In the genomic region with DNA sequence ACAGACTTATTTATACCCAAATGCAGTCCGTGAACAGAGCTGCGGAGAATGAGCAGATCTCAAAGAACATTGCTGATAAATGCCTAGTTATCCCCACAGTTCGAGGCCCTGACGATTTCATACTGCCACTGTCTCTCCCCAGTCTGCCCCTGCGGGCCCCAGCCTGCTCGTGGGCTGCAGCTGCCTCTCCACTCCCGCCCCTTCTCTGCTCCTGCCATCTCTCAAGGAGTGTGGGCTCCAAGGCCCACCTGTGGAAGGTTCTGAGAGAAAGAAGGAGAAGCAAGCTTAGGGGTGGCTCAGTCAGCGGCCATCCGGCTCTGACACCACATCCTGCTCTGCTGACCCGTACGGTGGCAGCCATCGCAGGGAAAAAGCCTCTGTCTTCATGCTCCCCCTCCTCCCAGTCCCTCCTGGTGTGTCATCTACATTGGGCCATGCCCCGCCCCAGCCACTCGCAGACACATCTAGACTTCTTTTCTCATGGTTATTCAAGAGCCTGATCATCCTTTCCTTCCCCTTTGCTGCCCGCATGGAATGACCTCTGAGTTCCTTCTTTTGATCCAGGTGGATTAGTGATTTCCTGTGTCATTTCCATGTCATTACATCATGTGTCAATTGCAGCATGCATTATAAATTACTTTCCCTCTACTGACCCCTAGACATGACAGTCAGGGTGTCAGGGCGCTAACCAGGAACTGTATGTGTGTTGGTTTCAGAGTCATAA, we compare ENCODE assay signal across 21 cellular contexts. TPM values are rescaled to one million over a fixed set of nuclear protein-coding genes. Genes with fewer than 3 reads are reported as not detected.
DNase-seq lines count a peak whose midpoint lies in the region; TF ChIP-seq lines count a peak whose summit lies in the region.
"Had no signal": no experiment of that assay in that cellular context is flagged by ENCODE, and none has a peak within 500 bp of the region (broad histone marks: within the 10 kb centered on the region; RNA-seq: fewer than 3 reads in every experiment).

No MANE protein-coding gene starts in this region.

- peaks cover 57% of the 10 kb centered on the region for H3K36me3 ChIP-seq in osteoblast (ENCODE audit: insufficient read depth, low read length)
- H3K36me3 ChIP-seq in transverse colon = peaks cover 0 to 30% (median 15%) of the 10 kb centered on the region in 4 donors
- H3K36me3 ChIP-seq: uterus had no signal

- H3K27ac ChIP-seq in osteoblast (ENCODE audit: low read depth, low read length) = no peak overlapping the region
- no peak overlapping the region for H3K27ac ChIP-seq in transverse colon
- H3K27ac ChIP-seq: body of pancreas, uterus had no signal

- peaks cover 4% of the 10 kb centered on the region for H3K4me1 Mint-ChIP-seq in activated CD4-positive, alpha-beta memory T cell treated with anti-CD3 and anti-CD28 coated beads, Interleukin-2, amount 10 ng/mL, durations not matched to agents 7 days and 5 days
- H3K4me1 Mint-ChIP-seq in activated CD4-positive, alpha-beta memory T cell treated with anti-CD3 and anti-CD28 coated beads for 36 hours (ENCODE audit: low read depth) = no peaks in the 10 kb centered on the region

- peak overlapping the region; percentile 18 for H3K27ac Mint-ChIP-seq in activated CD4-positive, alpha-beta memory T cell treated with anti-CD3 and anti-CD28 coated beads, Interleukin-2, amount 10 ng/mL, durations not matched to agents 7 days and 5 days
- no peak overlapping the region for H3K27ac Mint-ChIP-seq in activated CD4-positive, alpha-beta memory T cell treated with anti-CD3 and anti-CD28 coated beads for 36 hours
- H3K27ac Mint-ChIP-seq: CD4-positive, alpha-beta T cell had no signal

- no peaks in the 10 kb centered on the region for H3K79me2 ChIP-seq in osteoblast (ENCODE audit: insufficient read depth, low read length)

- no peak for DNase-seq in activated CD4-positive, alpha-beta memory T cell treated with anti-CD3 and anti-CD28 coated beads, Interleukin-2, amount 10 ng/mL, durations not matched to agents 7 days and 5 days
- no peak for DNase-seq in activated CD4-positive, alpha-beta memory T cell treated with anti-CD3 and anti-CD28 coated beads for 36 hours
- DNase-seq in OCI-M1 (lab: John Stamatoyannopoulos, UW) (peak; percentile 9), fibroblast of villous mesenchyme (ENCODE audit: low read depth) (peak; percentile 35), osteoblast (ENCODE audit: insufficient read length, low spot score, missing footprints) (peak; percentile 61), transverse colon (no peak), GM03348 (ENCODE audit: low spot score) (no peak)
- DNase-seq in effector CD8-positive, alpha-beta T cell (lab: John Stamatoyannopoulos, UW) = no peak
- DNase-seq: 8988T; activated CD4-positive, alpha-beta T cell treated with anti-CD3 and anti-CD28 coated beads, Interleukin-2, amount 50 U/mL, for 48 hours; activated effector memory CD4-positive, alpha-beta T cell treated with anti-CD3 and anti-CD28 coated beads, Interleukin-2, amount 50 U/mL, for 16 hours; body of pancreas; CD4-positive, alpha-beta T cell; foreskin melanocyte; kidney; naive B cell; NCI-H1694 treated with DMSO at 0.1 percent for 48 hours; NCI-H526 treated with DMSO at 0.1 percent for 48 hours; stimulated activated CD4-positive, alpha-beta T cell treated with anti-CD3 and anti-CD28 coated beads, Interleukin-4, amount 100 ng/mL, for 24 hours; T-helper 9 cell; uterus had no signal

- H3K9me3 Mint-ChIP-seq in activated CD4-positive, alpha-beta memory T cell treated with anti-CD3 and anti-CD28 coated beads, Interleukin-2, amount 10 ng/mL, durations not matched to agents 7 days and 5 days = no peaks in the 10 kb centered on the region
- no peaks in the 10 kb centered on the region for H3K9me3 Mint-ChIP-seq in activated CD4-positive, alpha-beta memory T cell treated with anti-CD3 and anti-CD28 coated beads for 36 hours
- H3K9me3 Mint-ChIP-seq: CD4-positive, alpha-beta T cell; naive B cell had no signal

- H3K27me3 ChIP-seq in osteoblast (ENCODE audit: insufficient read depth, low read length) (no peaks in the 10 kb centered on the region), transverse colon (no peaks in the 10 kb centered on the region)
- H3K27me3 ChIP-seq: body of pancreas, uterus had no signal

- no peak overlapping the region for H3K4me2 ChIP-seq in osteoblast (ENCODE audit: insufficient read depth, low read length)

- TF ChIP-seq EP300 in transverse colon (IDR thresholded peaks at IDR 0.05; ENCODE audit: low read depth) = no peak

- TF ChIP-seq CTCF in fibroblast of villous mesenchyme (IDR thresholded peaks at IDR 0.05; ENCODE audit: insufficient read depth, low read depth, low read length) (no peak), osteoblast (IDR thresholded peaks at IDR 0.05; ENCODE audit: extremely low read depth, low read depth, low read length) (no peak), transverse colon (IDR thresholded peaks at IDR 0.05) (no peak)

- no peaks in the 10 kb centered on the region for H3K9me3 ChIP-seq in osteoblast (ENCODE audit: low read depth, low read length)
- no peaks in the 10 kb centered on the region for H3K9me3 ChIP-seq in transverse colon
- H3K9me3 ChIP-seq: body of pancreas, uterus had no signal

- no peak overlapping the region for H3K4me3 Mint-ChIP-seq in activated CD4-positive, alpha-beta memory T cell treated with anti-CD3 and anti-CD28 coated beads, Interleukin-2, amount 10 ng/mL, durations not matched to agents 7 days and 5 days
- H3K4me3 Mint-ChIP-seq in activated CD4-positive, alpha-beta memory T cell treated with anti-CD3 and anti-CD28 coated beads for 36 hours = no peak overlapping the region
- H3K4me3 Mint-ChIP-seq: CD4-positive, alpha-beta T cell had no signal

- H3K27me3 Mint-ChIP-seq in activated CD4-positive, alpha-beta memory T cell treated with anti-CD3 and anti-CD28 coated beads, Interleukin-2, amount 10 ng/mL, durations not matched to agents 7 days and 5 days = no peaks in the 10 kb centered on the region
- no peaks in the 10 kb centered on the region for H3K27me3 Mint-ChIP-seq in activated CD4-positive, alpha-beta memory T cell treated with anti-CD3 and anti-CD28 coated beads for 36 hours
- H3K27me3 Mint-ChIP-seq: CD4-positive, alpha-beta T cell; naive B cell had no signal

- H3K4me1 ChIP-seq in osteoblast (ENCODE audit: insufficient read depth, low read length) (no peaks in the 10 kb centered on the region), transverse colon (no peaks in the 10 kb centered on the region)
- H3K4me1 ChIP-seq: body of pancreas, uterus had no signal

- H3K4me3 ChIP-seq in fibroblast of villous mesenchyme (ENCODE audit: low read depth, low read length) (no peak overlapping the region), osteoblast (ENCODE audit: insufficient read depth, low read length) (no peak overlapping the region), transverse colon (no peak overlapping the region)
- H3K4me3 ChIP-seq: body of pancreas, uterus had no signal

- CTCF ChIA-PET in activated CD4-positive, alpha-beta memory T cell treated with anti-CD3 and anti-CD28 coated beads, Interleukin-2, amount 10 ng/mL, durations not matched to agents 7 days and 5 days (lab: Charles Lee) = interaction anchor here (0.7 to 1.0 kb wide), 2 partner anchors 37 to 113 kb away, joined by 3 read pairs; no protein-coding TSS in a partner anchor
- CTCF ChIA-PET in activated CD4-positive, alpha-beta memory T cell treated with anti-CD3 and anti-CD28 coated beads for 36 hours (lab: Charles Lee) = interaction anchor here (0.6 to 1.3 kb wide), 4 partner anchors 11 to 175 kb away, joined by 3 read pairs; no protein-coding TSS in a partner anchor

- H2AFZ ChIP-seq in osteoblast (ENCODE audit: low read length) = no peak overlapping the region

- H3K36me3 Mint-ChIP-seq in activated CD4-positive, alpha-beta memory T cell treated with anti-CD3 and anti-CD28 coated beads, Interleukin-2, amount 10 ng/mL, durations not matched to agents 7 days and 5 days (ENCODE audit: low read depth) = peaks cover 32% of the 10 kb centered on the region
- H3K36me3 Mint-ChIP-seq in activated CD4-positive, alpha-beta memory T cell treated with anti-CD3 and anti-CD28 coated beads for 36 hours = peaks cover 10% of the 10 kb centered on the region

- in situ Hi-C loops in transverse colon (cut with MboI; ENCODE audit: low pct_ligation_motif_present in 1 of 4, low pct_unique_long_range_greater_than_20kb in 1 of 4, low sequenced_read_pairs in 3 of 4) = no loop called here

- peaks cover 13% of the 10 kb centered on the region for H4K20me1 ChIP-seq in osteoblast (ENCODE audit: insufficient read depth, low read length)

- POLR2A ChIA-PET in activated CD4-positive, alpha-beta memory T cell treated with anti-CD3 and anti-CD28 coated beads, Interleukin-2, amount 10 ng/mL, durations not matched to agents 7 days and 5 days (lab: Charles Lee) = no interaction called here
- POLR2A ChIA-PET in activated CD4-positive, alpha-beta memory T cell treated with anti-CD3 and anti-CD28 coated beads for 36 hours (lab: Charles Lee) = no interaction called here

- WGBS in transverse colon (ENCODE audit: low coverage in 1 of 2), 2 donors = 76 to 88% methylated on average over 3 to 16 of the region's 16 CpGs

- intact Hi-C loops in activated CD4-positive, alpha-beta memory T cell treated with anti-CD3 and anti-CD28 coated beads for 36 hours (cut with micrococcal nuclease) = no loop called here
- intact Hi-C loops in transverse colon (cut with DNase I; ENCODE audit: low total_unique reads) = no loop called here

- no peak for TF ChIP-seq POLR2A in transverse colon (IDR thresholded peaks at IDR 0.05)

RNA-seq across cellular contexts. Expression of a gene that starts 51.9 kb away (rescaled TPM):
- total RNA-seq in activated CD4-positive, alpha-beta memory T cell treated with anti-CD3 and anti-CD28 coated beads, Interleukin-2, amount 10 ng/mL, durations not matched to agents 7 days and 5 days = 10 to 100 TPM; 39.0 to 42.7 TPM
- total RNA-seq in activated CD4-positive, alpha-beta memory T cell treated with anti-CD3 and anti-CD28 coated beads for 36 hours = 10 to 100 TPM; 25.9 to 27.3 TPM
- total RNA-seq in fibroblast of villous mesenchyme (16.1 and 18.6 TPM in 2 replicates), osteoblast (13.8 and 15.2 TPM in 2 replicates), transverse colon (10 to 100 TPM; 25.0 to 54.2 (median 38.0) TPM)

Comparison
In these comparisons a context has a peak if more than half of its experiments do, and no peak if none do; other contexts are left out.
1. DNase-seq: peak in OCI-M1 (single experiment), fibroblast of villous mesenchyme (single experiment) and osteoblast (single experiment); none in activated CD4-positive, alpha-beta memory T cell treated with anti-CD3 and anti-CD28 coated beads, Interleukin-2, amount 10 ng/mL, durations not matched to agents 7 days and 5 days (single experiment), activated CD4-positive, alpha-beta memory T cell treated with anti-CD3 and anti-CD28 coated beads for 36 hours (single experiment), transverse colon (single experiment), effector CD8-positive, alpha-beta T cell (single experiment) and GM03348 (single experiment).